Comparison of ENCODE assay signal across 1 cellular context in genomic region chr2:159144776-159145614, GRCh38.
TF ChIP-seq lines count a peak whose summit lies in the region.

No MANE protein-coding gene starts in this region.

TF ChIP-seq in WTC11, 78 proteins besides CTCF, POLR2A, EP300 and RAD21 (continued from another document):
- TF ChIP-seq ZNF532 (CRISPR knock-in tag; IDR thresholded peaks at IDR 0.05; ENCODE audit: borderline replicate concordance) (no peak), SMAD4 (CRISPR knock-in tag; IDR thresholded peaks at IDR 0.05) (no peak), ERG (CRISPR knock-in tag; IDR thresholded peaks at IDR 0.05) (no peak), MAX (CRISPR knock-in tag; IDR thresholded peaks at IDR 0.05) (no peak), ARID4B (CRISPR knock-in tag; IDR thresholded peaks at IDR 0.05; ENCODE audit: borderline replicate concordance) (no peak)
